Comparison of ENCODE assay signal across 1 cellular context in the genomic region with DNA sequence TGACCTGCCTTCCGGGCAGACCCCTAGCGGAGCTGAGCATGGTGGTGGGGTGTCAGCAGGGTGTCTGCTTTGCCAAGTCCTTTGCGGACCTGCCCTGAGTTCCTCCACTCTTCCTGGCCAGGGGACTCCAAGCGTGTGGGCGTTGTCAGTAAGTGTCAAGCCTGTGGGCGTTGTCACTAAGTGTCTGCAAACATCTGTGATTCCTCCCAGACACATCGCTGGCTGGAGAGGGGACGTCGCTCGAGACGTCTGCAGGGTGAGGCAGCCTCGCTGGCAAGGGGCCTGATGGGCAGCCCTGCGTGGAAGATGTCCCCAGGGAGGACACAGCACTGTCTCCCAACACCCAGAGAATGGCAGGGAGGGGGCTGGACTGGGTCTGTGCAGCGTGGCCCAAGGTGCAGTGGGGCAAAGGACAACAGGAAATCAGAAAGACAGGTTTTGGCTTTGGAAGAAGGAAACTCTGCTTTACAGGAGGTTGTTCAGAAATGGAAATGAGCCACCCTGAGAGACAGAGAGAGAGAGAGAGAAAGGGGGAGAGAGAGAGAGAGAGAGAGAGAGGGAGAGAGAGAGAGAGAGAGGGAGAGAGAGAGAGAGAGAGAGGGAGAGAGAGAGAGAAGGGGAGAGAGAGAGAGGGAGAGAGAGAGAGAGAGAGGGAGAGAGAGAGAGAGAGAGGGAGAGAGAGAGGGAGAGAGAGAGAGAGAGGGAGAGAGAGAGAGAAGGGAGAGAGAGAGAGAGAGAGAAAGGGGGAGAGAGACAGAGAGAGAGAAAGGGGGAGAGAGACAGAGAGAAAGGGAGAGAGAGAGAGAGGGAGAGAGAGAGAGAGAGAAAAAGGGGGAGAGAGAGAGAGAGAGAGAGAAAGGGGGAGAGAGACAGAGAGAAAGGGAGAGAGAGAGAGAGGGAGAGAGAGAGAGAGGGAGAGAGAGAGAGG.
TF ChIP-seq lines count a peak whose summit lies in the region.

No MANE protein-coding gene starts in this region.

TF ChIP-seq in HEK293, 187 proteins besides CTCF, POLR2A, EP300 and RAD21 (continued from another document and continues in another):
- TF ChIP-seq, protein P1, sequence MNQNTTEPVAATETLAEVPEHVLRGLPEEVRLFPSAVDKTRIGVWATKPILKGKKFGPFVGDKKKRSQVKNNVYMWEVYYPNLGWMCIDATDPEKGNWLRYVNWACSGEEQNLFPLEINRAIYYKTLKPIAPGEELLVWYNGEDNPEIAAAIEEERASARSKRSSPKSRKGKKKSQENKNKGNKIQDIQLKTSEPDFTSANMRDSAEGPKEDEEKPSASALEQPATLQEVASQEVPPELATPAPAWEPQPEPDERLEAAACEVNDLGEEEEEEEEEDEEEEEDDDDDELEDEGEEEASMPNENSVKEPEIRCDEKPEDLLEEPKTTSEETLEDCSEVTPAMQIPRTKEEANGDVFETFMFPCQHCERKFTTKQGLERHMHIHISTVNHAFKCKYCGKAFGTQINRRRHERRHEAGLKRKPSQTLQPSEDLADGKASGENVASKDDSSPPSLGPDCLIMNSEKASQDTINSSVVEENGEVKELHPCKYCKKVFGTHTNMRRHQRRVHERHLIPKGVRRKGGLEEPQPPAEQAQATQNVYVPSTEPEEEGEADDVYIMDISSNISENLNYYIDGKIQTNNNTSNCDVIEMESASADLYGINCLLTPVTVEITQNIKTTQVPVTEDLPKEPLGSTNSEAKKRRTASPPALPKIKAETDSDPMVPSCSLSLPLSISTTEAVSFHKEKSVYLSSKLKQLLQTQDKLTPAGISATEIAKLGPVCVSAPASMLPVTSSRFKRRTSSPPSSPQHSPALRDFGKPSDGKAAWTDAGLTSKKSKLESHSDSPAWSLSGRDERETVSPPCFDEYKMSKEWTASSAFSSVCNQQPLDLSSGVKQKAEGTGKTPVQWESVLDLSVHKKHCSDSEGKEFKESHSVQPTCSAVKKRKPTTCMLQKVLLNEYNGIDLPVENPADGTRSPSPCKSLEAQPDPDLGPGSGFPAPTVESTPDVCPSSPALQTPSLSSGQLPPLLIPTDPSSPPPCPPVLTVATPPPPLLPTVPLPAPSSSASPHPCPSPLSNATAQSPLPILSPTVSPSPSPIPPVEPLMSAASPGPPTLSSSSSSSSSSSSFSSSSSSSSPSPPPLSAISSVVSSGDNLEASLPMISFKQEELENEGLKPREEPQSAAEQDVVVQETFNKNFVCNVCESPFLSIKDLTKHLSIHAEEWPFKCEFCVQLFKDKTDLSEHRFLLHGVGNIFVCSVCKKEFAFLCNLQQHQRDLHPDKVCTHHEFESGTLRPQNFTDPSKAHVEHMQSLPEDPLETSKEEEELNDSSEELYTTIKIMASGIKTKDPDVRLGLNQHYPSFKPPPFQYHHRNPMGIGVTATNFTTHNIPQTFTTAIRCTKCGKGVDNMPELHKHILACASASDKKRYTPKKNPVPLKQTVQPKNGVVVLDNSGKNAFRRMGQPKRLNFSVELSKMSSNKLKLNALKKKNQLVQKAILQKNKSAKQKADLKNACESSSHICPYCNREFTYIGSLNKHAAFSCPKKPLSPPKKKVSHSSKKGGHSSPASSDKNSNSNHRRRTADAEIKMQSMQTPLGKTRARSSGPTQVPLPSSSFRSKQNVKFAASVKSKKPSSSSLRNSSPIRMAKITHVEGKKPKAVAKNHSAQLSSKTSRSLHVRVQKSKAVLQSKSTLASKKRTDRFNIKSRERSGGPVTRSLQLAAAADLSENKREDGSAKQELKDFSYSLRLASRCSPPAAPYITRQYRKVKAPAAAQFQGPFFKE (tag by site-specific recombination; IDR thresholded peaks at IDR 0.05; ENCODE audit: borderline replicate concordance): no peak
- 0 out of 2 replicates have a peak, but pooled peaks have one; percentile 16 for TF ChIP-seq ZNF600 (tag by site-specific recombination; IDR thresholded peaks at IDR 0.05)
- TF ChIP-seq, protein P2, sequence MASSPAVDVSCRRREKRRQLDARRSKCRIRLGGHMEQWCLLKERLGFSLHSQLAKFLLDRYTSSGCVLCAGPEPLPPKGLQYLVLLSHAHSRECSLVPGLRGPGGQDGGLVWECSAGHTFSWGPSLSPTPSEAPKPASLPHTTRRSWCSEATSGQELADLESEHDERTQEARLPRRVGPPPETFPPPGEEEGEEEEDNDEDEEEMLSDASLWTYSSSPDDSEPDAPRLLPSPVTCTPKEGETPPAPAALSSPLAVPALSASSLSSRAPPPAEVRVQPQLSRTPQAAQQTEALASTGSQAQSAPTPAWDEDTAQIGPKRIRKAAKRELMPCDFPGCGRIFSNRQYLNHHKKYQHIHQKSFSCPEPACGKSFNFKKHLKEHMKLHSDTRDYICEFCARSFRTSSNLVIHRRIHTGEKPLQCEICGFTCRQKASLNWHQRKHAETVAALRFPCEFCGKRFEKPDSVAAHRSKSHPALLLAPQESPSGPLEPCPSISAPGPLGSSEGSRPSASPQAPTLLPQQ (tag by site-specific recombination; IDR thresholded peaks at IDR 0.05): no peak
- TF ChIP-seq ZNF776 (tag by site-specific recombination; IDR thresholded peaks at IDR 0.05; ENCODE audit: borderline replicate concordance): no peak
- TF ChIP-seq, protein P3, sequence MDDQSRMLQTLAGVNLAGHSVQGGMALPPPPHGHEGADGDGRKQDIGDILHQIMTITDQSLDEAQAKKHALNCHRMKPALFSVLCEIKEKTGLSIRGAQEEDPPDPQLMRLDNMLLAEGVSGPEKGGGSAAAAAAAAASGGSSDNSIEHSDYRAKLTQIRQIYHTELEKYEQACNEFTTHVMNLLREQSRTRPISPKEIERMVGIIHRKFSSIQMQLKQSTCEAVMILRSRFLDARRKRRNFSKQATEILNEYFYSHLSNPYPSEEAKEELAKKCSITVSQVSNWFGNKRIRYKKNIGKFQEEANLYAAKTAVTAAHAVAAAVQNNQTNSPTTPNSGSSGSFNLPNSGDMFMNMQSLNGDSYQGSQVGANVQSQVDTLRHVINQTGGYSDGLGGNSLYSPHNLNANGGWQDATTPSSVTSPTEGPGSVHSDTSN (CRISPR knock-in tag; IDR thresholded peaks at IDR 0.05): no peak
- no peak for TF ChIP-seq SCRT2 (tag by site-specific recombination; IDR thresholded peaks at IDR 0.05)
- TF ChIP-seq EGR2 (tag by site-specific recombination; IDR thresholded peaks at IDR 0.05; ENCODE audit: low read depth): peak; percentile 87
- TF ChIP-seq, protein P4, sequence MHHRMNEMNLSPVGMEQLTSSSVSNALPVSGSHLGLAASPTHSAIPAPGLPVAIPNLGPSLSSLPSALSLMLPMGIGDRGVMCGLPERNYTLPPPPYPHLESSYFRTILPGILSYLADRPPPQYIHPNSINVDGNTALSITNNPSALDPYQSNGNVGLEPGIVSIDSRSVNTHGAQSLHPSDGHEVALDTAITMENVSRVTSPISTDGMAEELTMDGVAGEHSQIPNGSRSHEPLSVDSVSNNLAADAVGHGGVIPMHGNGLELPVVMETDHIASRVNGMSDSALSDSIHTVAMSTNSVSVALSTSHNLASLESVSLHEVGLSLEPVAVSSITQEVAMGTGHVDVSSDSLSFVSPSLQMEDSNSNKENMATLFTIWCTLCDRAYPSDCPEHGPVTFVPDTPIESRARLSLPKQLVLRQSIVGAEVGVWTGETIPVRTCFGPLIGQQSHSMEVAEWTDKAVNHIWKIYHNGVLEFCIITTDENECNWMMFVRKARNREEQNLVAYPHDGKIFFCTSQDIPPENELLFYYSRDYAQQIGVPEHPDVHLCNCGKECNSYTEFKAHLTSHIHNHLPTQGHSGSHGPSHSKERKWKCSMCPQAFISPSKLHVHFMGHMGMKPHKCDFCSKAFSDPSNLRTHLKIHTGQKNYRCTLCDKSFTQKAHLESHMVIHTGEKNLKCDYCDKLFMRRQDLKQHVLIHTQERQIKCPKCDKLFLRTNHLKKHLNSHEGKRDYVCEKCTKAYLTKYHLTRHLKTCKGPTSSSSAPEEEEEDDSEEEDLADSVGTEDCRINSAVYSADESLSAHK (tag by site-specific recombination; IDR thresholded peaks at IDR 0.05): no peak
- TF ChIP-seq ZIC2 (tag by site-specific recombination; IDR thresholded peaks at IDR 0.05): peak; percentile 84
- peak; percentile 53; the same call in 1 of the 2 replicates for TF ChIP-seq KLF7 (tag by site-specific recombination; IDR thresholded peaks at IDR 0.05; ENCODE audit: borderline replicate concordance)
- TF ChIP-seq YY1 (tag by site-specific recombination; IDR thresholded peaks at IDR 0.05): no peak
- TF ChIP-seq RBAK (tag by site-specific recombination; IDR thresholded peaks at IDR 0.05): no peak
- no peak for TF ChIP-seq ZNF670 (tag by site-specific recombination; IDR thresholded peaks at IDR 0.05; ENCODE audit: low read depth)
- peak; percentile 62 for TF ChIP-seq GLIS2 (tag by site-specific recombination; IDR thresholded peaks at IDR 0.05)
- TF ChIP-seq ZBTB20 (tag by site-specific recombination; IDR thresholded peaks at IDR 0.05): no peak
- TF ChIP-seq ZNF777 (tag by site-specific recombination; IDR thresholded peaks at IDR 0.05; ENCODE audit: borderline replicate concordance): no peak
- peak; percentile 47; the same call in 1 of the 2 replicates for TF ChIP-seq ZBTB17 (tag by site-specific recombination; IDR thresholded peaks at IDR 0.05)
- TF ChIP-seq ZNF747 (tag by site-specific recombination; IDR thresholded peaks at IDR 0.05): no peak
- no peak for TF ChIP-seq ZNF404 (tag by site-specific recombination; IDR thresholded peaks at IDR 0.05)
- TF ChIP-seq, protein P5, sequence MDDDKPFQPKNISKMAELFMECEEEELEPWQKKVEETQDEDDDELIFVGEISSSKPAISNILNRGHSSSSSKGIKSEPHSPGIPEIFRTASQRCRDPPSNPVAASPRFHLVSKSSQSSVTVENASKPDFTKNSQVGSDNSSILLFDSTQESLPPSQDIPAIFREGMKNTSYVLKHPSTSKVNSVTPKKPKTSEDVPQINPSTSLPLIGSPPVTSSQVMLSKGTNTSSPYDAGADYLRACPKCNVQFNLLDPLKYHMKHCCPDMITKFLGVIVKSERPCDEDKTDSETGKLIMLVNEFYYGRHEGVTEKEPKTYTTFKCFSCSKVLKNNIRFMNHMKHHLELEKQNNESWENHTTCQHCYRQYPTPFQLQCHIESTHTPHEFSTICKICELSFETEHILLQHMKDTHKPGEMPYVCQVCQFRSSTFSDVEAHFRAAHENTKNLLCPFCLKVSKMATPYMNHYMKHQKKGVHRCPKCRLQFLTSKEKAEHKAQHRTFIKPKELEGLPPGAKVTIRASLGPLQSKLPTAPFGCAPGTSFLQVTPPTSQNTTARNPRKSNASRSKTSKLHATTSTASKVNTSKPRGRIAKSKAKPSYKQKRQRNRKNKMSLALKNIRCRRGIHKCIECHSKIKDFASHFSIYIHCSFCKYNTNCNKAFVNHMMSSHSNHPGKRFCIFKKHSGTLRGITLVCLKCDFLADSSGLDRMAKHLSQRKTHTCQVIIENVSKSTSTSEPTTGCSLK (tag by site-specific recombination; IDR thresholded peaks at IDR 0.05): no peak
- TF ChIP-seq ZNF654 (tag by site-specific recombination; IDR thresholded peaks at IDR 0.05; ENCODE audit: low read depth): no peak
- TF ChIP-seq, protein P6, sequence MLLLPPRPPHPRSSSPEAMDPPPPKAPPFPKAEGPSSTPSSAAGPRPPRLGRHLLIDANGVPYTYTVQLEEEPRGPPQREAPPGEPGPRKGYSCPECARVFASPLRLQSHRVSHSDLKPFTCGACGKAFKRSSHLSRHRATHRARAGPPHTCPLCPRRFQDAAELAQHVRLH (tag by site-specific recombination; IDR thresholded peaks at IDR 0.05): no peak
- TF ChIP-seq ZNF324 (tag by site-specific recombination; IDR thresholded peaks at IDR 0.05): no peak
- TF ChIP-seq, protein P7, sequence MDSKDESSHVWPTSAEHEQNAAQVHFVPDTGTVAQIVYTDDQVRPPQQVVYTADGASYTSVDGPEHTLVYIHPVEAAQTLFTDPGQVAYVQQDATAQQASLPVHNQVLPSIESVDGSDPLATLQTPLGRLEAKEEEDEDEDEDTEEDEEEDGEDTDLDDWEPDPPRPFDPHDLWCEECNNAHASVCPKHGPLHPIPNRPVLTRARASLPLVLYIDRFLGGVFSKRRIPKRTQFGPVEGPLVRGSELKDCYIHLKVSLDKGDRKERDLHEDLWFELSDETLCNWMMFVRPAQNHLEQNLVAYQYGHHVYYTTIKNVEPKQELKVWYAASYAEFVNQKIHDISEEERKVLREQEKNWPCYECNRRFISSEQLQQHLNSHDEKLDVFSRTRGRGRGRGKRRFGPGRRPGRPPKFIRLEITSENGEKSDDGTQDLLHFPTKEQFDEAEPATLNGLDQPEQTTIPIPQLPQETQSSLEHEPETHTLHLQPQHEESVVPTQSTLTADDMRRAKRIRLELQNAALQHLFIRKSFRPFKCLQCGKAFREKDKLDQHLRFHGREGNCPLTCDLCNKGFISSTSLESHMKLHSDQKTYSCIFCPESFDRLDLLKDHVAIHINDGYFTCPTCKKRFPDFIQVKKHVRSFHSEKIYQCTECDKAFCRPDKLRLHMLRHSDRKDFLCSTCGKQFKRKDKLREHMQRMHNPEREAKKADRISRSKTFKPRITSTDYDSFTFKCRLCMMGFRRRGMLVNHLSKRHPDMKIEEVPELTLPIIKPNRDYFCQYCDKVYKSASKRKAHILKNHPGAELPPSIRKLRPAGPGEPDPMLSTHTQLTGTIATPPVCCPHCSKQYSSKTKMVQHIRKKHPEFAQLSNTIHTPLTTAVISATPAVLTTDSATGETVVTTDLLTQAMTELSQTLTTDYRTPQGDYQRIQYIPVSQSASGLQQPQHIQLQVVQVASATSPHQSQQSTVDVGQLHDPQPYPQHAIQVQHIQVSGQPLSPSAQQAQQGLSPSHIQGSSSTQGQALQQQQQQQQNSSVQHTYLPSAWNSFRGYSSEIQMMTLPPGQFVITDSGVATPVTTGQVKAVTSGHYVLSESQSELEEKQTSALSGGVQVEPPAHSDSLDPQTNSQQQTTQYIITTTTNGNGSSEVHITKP (tag by site-specific recombination; IDR thresholded peaks at IDR 0.05): no peak
- no peak for TF ChIP-seq ZNF174 (tag by site-specific recombination; IDR thresholded peaks at IDR 0.05)
- TF ChIP-seq ZNF624 (tag by site-specific recombination; IDR thresholded peaks at IDR 0.05): no peak
- no peak for TF ChIP-seq ZNF610 (tag by site-specific recombination; IDR thresholded peaks at IDR 0.05; ENCODE audit: borderline replicate concordance)
- no peak; the same call in 1 of the 2 replicates for TF ChIP-seq SP2 (tag by site-specific recombination; IDR thresholded peaks at IDR 0.05)
- no peak for TF ChIP-seq SCRT1 (tag by site-specific recombination; IDR thresholded peaks at IDR 0.05; ENCODE audit: borderline replicate concordance)
- TF ChIP-seq ZNF266 (tag by site-specific recombination; IDR thresholded peaks at IDR 0.05; ENCODE audit: low read depth): no peak
- TF ChIP-seq, protein P8, sequence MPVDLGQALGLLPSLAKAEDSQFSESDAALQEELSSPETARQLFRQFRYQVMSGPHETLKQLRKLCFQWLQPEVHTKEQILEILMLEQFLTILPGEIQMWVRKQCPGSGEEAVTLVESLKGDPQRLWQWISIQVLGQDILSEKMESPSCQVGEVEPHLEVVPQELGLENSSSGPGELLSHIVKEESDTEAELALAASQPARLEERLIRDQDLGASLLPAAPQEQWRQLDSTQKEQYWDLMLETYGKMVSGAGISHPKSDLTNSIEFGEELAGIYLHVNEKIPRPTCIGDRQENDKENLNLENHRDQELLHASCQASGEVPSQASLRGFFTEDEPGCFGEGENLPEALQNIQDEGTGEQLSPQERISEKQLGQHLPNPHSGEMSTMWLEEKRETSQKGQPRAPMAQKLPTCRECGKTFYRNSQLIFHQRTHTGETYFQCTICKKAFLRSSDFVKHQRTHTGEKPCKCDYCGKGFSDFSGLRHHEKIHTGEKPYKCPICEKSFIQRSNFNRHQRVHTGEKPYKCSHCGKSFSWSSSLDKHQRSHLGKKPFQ (tag by site-specific recombination; IDR thresholded peaks at IDR 0.05): no peak
- TF ChIP-seq ZNF558 (tag by site-specific recombination; IDR thresholded peaks at IDR 0.05): no peak
